ENCODE assay signal across 23 cellular contexts in genomic region chr16:31489616-31490584, GRCh38. TPM values are rescaled to one million over a fixed set of nuclear protein-coding genes. Genes with fewer than 3 reads are reported as not detected.
DNase-seq lines count a peak whose midpoint lies in the region; ATAC-seq, FAIRE-seq and TF ChIP-seq lines count a peak whose summit lies in the region.
"Had no signal": no experiment of that assay in that cellular context is flagged by ENCODE, and none has a peak within 500 bp of the region (broad histone marks: within the 10 kb centered on the region; RNA-seq: fewer than 3 reads in every experiment).

No MANE protein-coding gene starts in this region.

- intact Hi-C loops in kidney (cut with DNase I): no loop called here

- H3K27ac ChIP-seq in kidney (ENCODE audit: low read depth in 2 of 2, low read length in 2 of 2): no peak overlapping the region
- H3K27ac ChIP-seq: brain microvascular endothelial cell, gastroesophageal sphincter, left lung, SJCRH30, uterus had no signal

- H3K27me3 Mint-ChIP-seq in activated naive CD8-positive, alpha-beta T cell treated with anti-CD3 and anti-CD28 coated beads, Interleukin-2, amount 10 ng/mL, durations not matched to agents 7 days and 5 days: peaks cover 3% of the 10 kb centered on the region
- peaks cover 2% of the 10 kb centered on the region for H3K27me3 Mint-ChIP-seq in activated naive CD8-positive, alpha-beta T cell treated with anti-CD3 and anti-CD28 coated beads, Interleukin-2, amount 50 U/mL, for 24 hours
- H3K27me3 Mint-ChIP-seq in T-helper 17 cell: no peaks in the 10 kb centered on the region
- H3K27me3 Mint-ChIP-seq in type B pancreatic cell: peaks cover 32% of the 10 kb centered on the region

- peaks cover 4% of the 10 kb centered on the region for H3K4me1 Mint-ChIP-seq in activated naive CD8-positive, alpha-beta T cell treated with anti-CD3 and anti-CD28 coated beads, Interleukin-2, amount 10 ng/mL, durations not matched to agents 7 days and 5 days
- peaks cover 8% of the 10 kb centered on the region for H3K4me1 Mint-ChIP-seq in activated naive CD8-positive, alpha-beta T cell treated with anti-CD3 and anti-CD28 coated beads, Interleukin-2, amount 50 U/mL, for 24 hours
- H3K4me1 Mint-ChIP-seq in T-helper 17 cell: peaks cover 8% of the 10 kb centered on the region
- H3K4me1 Mint-ChIP-seq in type B pancreatic cell (ENCODE audit: unreplicated experiment): no peaks in the 10 kb centered on the region

- no peaks in the 10 kb centered on the region for H3K9me3 ChIP-seq in T-helper 17 cell (ENCODE audit: control insufficient read depth, low read length, poor library complexity, severe bottlenecking)
- no peaks in the 10 kb centered on the region for H3K9me3 ChIP-seq in kidney (ENCODE audit: control insufficient read depth in 1 of 2, low read length in 2 of 2)
- H3K9me3 ChIP-seq: gastroesophageal sphincter, left lung, SJCRH30, uterus had no signal

- no peak for TF ChIP-seq CTCF in kidney (IDR thresholded peaks at IDR 0.05; ENCODE audit: borderline replicate concordance, extremely low read depth, insufficient read depth)
- no peak for TF ChIP-seq CTCF in type B pancreatic cell (conservative IDR thresholded peaks at IDR 0.05)

- no peak for FAIRE-seq in kidney (lab: Jason Lieb, UNC)

- DNase-seq in activated naive CD8-positive, alpha-beta T cell treated with anti-CD3 and anti-CD28 coated beads, Interleukin-2, amount 10 ng/mL, durations not matched to agents 7 days and 5 days: no peak
- DNase-seq in activated naive CD8-positive, alpha-beta T cell treated with anti-CD3 and anti-CD28 coated beads, Interleukin-2, amount 50 U/mL, for 24 hours: no peak
- DNase-seq in T-helper 17 cell (no peak), kidney (peak; percentile 66), type B pancreatic cell (ENCODE audit: extremely low spot score, unreplicated experiment) (no peak), OCI-M1 (lab: John Stamatoyannopoulos, UW) (no peak), NCI-H524 treated with DMSO at 0.1 percent for 48 hours (lab: John Stamatoyannopoulos, UW) (no peak)
- DNase-seq: activated naive CD4-positive, alpha-beta T cell; brain microvascular endothelial cell; NCI-H1048; NCI-H2029 treated with DMSO at 0.1 percent for 48 hours; NCI-H524; SJCRH30; substantia nigra; T1000; uterus had no signal

- H3K36me3 Mint-ChIP-seq in activated naive CD8-positive, alpha-beta T cell treated with anti-CD3 and anti-CD28 coated beads, Interleukin-2, amount 10 ng/mL, durations not matched to agents 7 days and 5 days: no peaks in the 10 kb centered on the region
- H3K36me3 Mint-ChIP-seq in activated naive CD8-positive, alpha-beta T cell treated with anti-CD3 and anti-CD28 coated beads, Interleukin-2, amount 50 U/mL, for 24 hours (ENCODE audit: low read depth): peaks cover 5% of the 10 kb centered on the region
- peaks cover 6% of the 10 kb centered on the region for H3K36me3 Mint-ChIP-seq in T-helper 17 cell (ENCODE audit: low read depth)
- H3K36me3 Mint-ChIP-seq in type B pancreatic cell: peaks cover 12% of the 10 kb centered on the region

- H3K9ac ChIP-seq in kidney (ENCODE audit: low read length in 2 of 2): no peak overlapping the region

- H3K36me3 ChIP-seq in kidney (ENCODE audit: control insufficient read depth in 1 of 2, insufficient read depth in 2 of 2, low read length in 2 of 2): peaks cover 4 to 18% of the 10 kb centered on the region in 2 donors
- H3K36me3 ChIP-seq: uterus had no signal

- H3K4me3 Mint-ChIP-seq in activated naive CD8-positive, alpha-beta T cell treated with anti-CD3 and anti-CD28 coated beads, Interleukin-2, amount 10 ng/mL, durations not matched to agents 7 days and 5 days: no peak overlapping the region
- H3K4me3 Mint-ChIP-seq in activated naive CD8-positive, alpha-beta T cell treated with anti-CD3 and anti-CD28 coated beads, Interleukin-2, amount 50 U/mL, for 24 hours: no peak overlapping the region
- H3K4me3 Mint-ChIP-seq in T-helper 17 cell: peak overlapping the region; percentile 66
- peak overlapping the region; percentile 77 for H3K4me3 Mint-ChIP-seq in type B pancreatic cell
- H3K4me3 Mint-ChIP-seq: dendritic cell treated with granulocyte-macrophage colony-stimulating factor and Interleukin-4, amounts not matched to agents 40 ng/mL and 50 ng/mL, for 4 days had no signal

- peak overlapping the region; percentile 18 for H3K27ac Mint-ChIP-seq in activated naive CD8-positive, alpha-beta T cell treated with anti-CD3 and anti-CD28 coated beads, Interleukin-2, amount 10 ng/mL, durations not matched to agents 7 days and 5 days
- no peak overlapping the region for H3K27ac Mint-ChIP-seq in activated naive CD8-positive, alpha-beta T cell treated with anti-CD3 and anti-CD28 coated beads, Interleukin-2, amount 50 U/mL, for 24 hours
- H3K27ac Mint-ChIP-seq in T-helper 17 cell (peak overlapping the region; percentile 71), type B pancreatic cell (no peak overlapping the region)
- H3K27ac Mint-ChIP-seq: dendritic cell treated with granulocyte-macrophage colony-stimulating factor and Interleukin-4, amounts not matched to agents 40 ng/mL and 50 ng/mL, for 4 days had no signal

- POLR2A ChIA-PET in activated naive CD8-positive, alpha-beta T cell treated with anti-CD3 and anti-CD28 coated beads, Interleukin-2, amount 10 ng/mL, durations not matched to agents 7 days and 5 days (lab: Charles Lee): interaction anchor here (1.5 to 1.8 kb wide), 2 partner anchors 13 to 29 kb away, joined by 6 read pairs; no protein-coding TSS in a partner anchor

- ATAC-seq in activated naive CD8-positive, alpha-beta T cell treated with anti-CD3 and anti-CD28 coated beads, Interleukin-2, amount 10 ng/mL, durations not matched to agents 7 days and 5 days (ENCODE audit: low read depth): no peak
- no peak for ATAC-seq in activated naive CD8-positive, alpha-beta T cell treated with anti-CD3 and anti-CD28 coated beads, Interleukin-2, amount 50 U/mL, for 24 hours
- no peak for ATAC-seq in T-helper 17 cell
- ATAC-seq in GM21390 (IDR thresholded peaks at IDR 0.05; ENCODE audit: unreplicated experiment): no peak
- ATAC-seq: activated CD4-positive, CD25-positive, alpha-beta regulatory T cell treated with anti-CD3 and anti-CD28 coated beads, Interleukin-2, amount 50 U/mL, for 24 hours; gastroesophageal sphincter; left lung had no signal

- H3K4me3 ChIP-seq in kidney (ENCODE audit: low read length in 2 of 2): no peak overlapping the region
- H3K4me3 ChIP-seq: gastroesophageal sphincter, left lung, SJCRH30, uterus had no signal

- H3K4me1 ChIP-seq in kidney (ENCODE audit: control insufficient read depth in 1 of 2, insufficient read depth in 1 of 2, low read depth in 1 of 2, low read length in 2 of 2): peaks cover 0 to 15% of the 10 kb centered on the region in 2 donors

- no peaks in the 10 kb centered on the region for H3K9me3 Mint-ChIP-seq in activated naive CD8-positive, alpha-beta T cell treated with anti-CD3 and anti-CD28 coated beads, Interleukin-2, amount 10 ng/mL, durations not matched to agents 7 days and 5 days
- no peaks in the 10 kb centered on the region for H3K9me3 Mint-ChIP-seq in activated naive CD8-positive, alpha-beta T cell treated with anti-CD3 and anti-CD28 coated beads, Interleukin-2, amount 50 U/mL, for 24 hours
- H3K9me3 Mint-ChIP-seq in type B pancreatic cell: no peaks in the 10 kb centered on the region
- H3K9me3 Mint-ChIP-seq: dendritic cell treated with granulocyte-macrophage colony-stimulating factor and Interleukin-4, amounts not matched to agents 40 ng/mL and 50 ng/mL, for 4 days had no signal

RNA-seq across cellular contexts. Expression of gene SLC5A2, which starts 7.0 kb away (rescaled TPM):
- total RNA-seq in activated naive CD8-positive, alpha-beta T cell treated with anti-CD3 and anti-CD28 coated beads, Interleukin-2, amount 10 ng/mL, durations not matched to agents 7 days and 5 days: 1 to 10 TPM in 1 of 2 experiments, under 1 TPM in 1; 0.53 to 1.0 TPM
- 1 to 10 TPM; 1.3 to 2.8 TPM for total RNA-seq in T-helper 17 cell
- total RNA-seq in kidney: 4.8 TPM
- 208 TPM for polyA plus RNA-seq in kidney (ENCODE audit: insufficient read depth, low read depth, low replicate concordance)
- total RNA-seq in type B pancreatic cell (ENCODE audit: low replicate concordance): 0.41 TPM in 1 of 2 replicates, not detected in the other
- total RNA-seq: gastroesophageal sphincter had no signal

RNA-seq across cellular contexts. Expression of gene TGFB1I1, which starts 17.9 kb away (rescaled TPM):
- total RNA-seq in activated naive CD8-positive, alpha-beta T cell treated with anti-CD3 and anti-CD28 coated beads, Interleukin-2, amount 10 ng/mL, durations not matched to agents 7 days and 5 days: 1 to 10 TPM; 1.4 to 1.5 TPM
- total RNA-seq in T-helper 17 cell: 1 to 10 TPM in 1 of 2 donors, under 1 TPM in 1; 0.35 to 5.6 TPM
- 54.4 TPM for total RNA-seq in kidney
- 27.5 TPM for polyA plus RNA-seq in kidney (ENCODE audit: insufficient read depth, low read depth, low replicate concordance)
- total RNA-seq in type B pancreatic cell (ENCODE audit: low replicate concordance): 5.0 and 25.6 TPM in 2 replicates

RNA-seq across cellular contexts. Expression of gene RUSF1, which starts 18.3 kb away (rescaled TPM):
- 10 to 100 TPM; 53.9 to 60.2 TPM for total RNA-seq in activated naive CD8-positive, alpha-beta T cell treated with anti-CD3 and anti-CD28 coated beads, Interleukin-2, amount 10 ng/mL, durations not matched to agents 7 days and 5 days
- total RNA-seq in T-helper 17 cell (10 to 100 TPM; 56.7 to 60.7 TPM), kidney (69.2 TPM), type B pancreatic cell (ENCODE audit: low replicate concordance) (74.2 and 78.2 TPM in 2 replicates)
- 51.8 TPM for polyA plus RNA-seq in kidney (ENCODE audit: insufficient read depth, low read depth, low replicate concordance)

RNA-seq across cellular contexts. Expression of gene ARMC5, which starts 30.6 kb away (rescaled TPM):
- total RNA-seq in activated naive CD8-positive, alpha-beta T cell treated with anti-CD3 and anti-CD28 coated beads, Interleukin-2, amount 10 ng/mL, durations not matched to agents 7 days and 5 days: 10 to 100 TPM; 12.9 to 13.6 TPM
- total RNA-seq in T-helper 17 cell (10 to 100 TPM; 15.8 to 21.9 TPM), kidney (9.6 TPM), type B pancreatic cell (ENCODE audit: low replicate concordance) (9.4 and 11.1 TPM in 2 replicates)
- polyA plus RNA-seq in kidney (ENCODE audit: insufficient read depth, low read depth, low replicate concordance): 10.9 TPM

RNA-seq across cellular contexts. Expression of gene AHSP, which starts 37.8 kb away (rescaled TPM):
- not detected for total RNA-seq in activated naive CD8-positive, alpha-beta T cell treated with anti-CD3 and anti-CD28 coated beads, Interleukin-2, amount 10 ng/mL, durations not matched to agents 7 days and 5 days
- not detected for total RNA-seq in T-helper 17 cell
- total RNA-seq in kidney: not detected
- not detected for polyA plus RNA-seq in kidney (ENCODE audit: insufficient read depth, low read depth, low replicate concordance)
- not detected in 2 replicates for total RNA-seq in type B pancreatic cell (ENCODE audit: low replicate concordance)
- total RNA-seq: gastroesophageal sphincter, left lung, mucosa of gallbladder, SJCRH30 had no signal
- polyA plus RNA-seq: esophagus had no signal

Comparison
In these comparisons a context has a peak if more than half of its experiments do, and no peak if none do; other contexts are left out.
1. H3K27ac Mint-ChIP-seq: peak in activated naive CD8-positive, alpha-beta T cell treated with anti-CD3 and anti-CD28 coated beads, Interleukin-2, amount 10 ng/mL, durations not matched to agents 7 days and 5 days (single experiment) and T-helper 17 cell (single experiment); none in activated naive CD8-positive, alpha-beta T cell treated with anti-CD3 and anti-CD28 coated beads, Interleukin-2, amount 50 U/mL, for 24 hours (single experiment) and type B pancreatic cell (single experiment).
2. H3K4me3 Mint-ChIP-seq: peak in T-helper 17 cell (single experiment) and type B pancreatic cell (single experiment); none in activated naive CD8-positive, alpha-beta T cell treated with anti-CD3 and anti-CD28 coated beads, Interleukin-2, amount 10 ng/mL, durations not matched to agents 7 days and 5 days (single experiment) and activated naive CD8-positive, alpha-beta T cell treated with anti-CD3 and anti-CD28 coated beads, Interleukin-2, amount 50 U/mL, for 24 hours (single experiment).